ENCODE assay signal across 21 cellular contexts in the genomic region with DNA sequence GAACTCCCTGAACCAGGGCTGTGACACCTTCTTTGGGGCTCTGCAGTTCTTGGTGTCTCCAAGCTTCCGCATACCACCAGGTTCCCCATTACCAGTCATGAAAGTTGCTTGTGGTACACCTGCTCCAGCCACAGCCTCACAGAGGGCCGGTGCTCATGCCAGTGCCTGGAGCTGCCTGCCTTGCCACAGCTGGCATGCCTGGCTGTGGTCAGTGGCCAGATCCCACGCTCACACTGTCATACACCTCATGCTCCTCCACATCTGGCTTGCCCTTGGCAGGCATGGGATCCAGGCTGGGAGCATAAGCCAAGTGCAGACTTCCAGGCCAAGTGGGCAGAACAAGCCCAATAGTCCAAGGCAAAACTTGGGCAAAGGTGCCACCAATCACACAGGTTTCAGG.
"Had no signal": no experiment of that assay in that cellular context is flagged by ENCODE, and none has a peak within 500 bp of the region (broad histone marks: within the 10 kb centered on the region; RNA-seq: fewer than 3 reads in every experiment).

No MANE protein-coding gene starts in this region.

- H3K4me3 ChIP-seq: hepatocyte, left ventricle myocardium inferior, mucosa of descending colon, pancreas, prostate gland, skin epidermis, suprapubic skin, thoracic aorta, tibial artery, upper lobe of right lung had no signal

- H3K4me2 ChIP-seq: hepatocyte had no signal

- H3K27me3 ChIP-seq: hepatocyte, pancreas, suprapubic skin, tibial artery, upper lobe of right lung had no signal

- H3K4me1 ChIP-seq: left ventricle myocardium inferior, pancreas, suprapubic skin, tibial artery, upper lobe of right lung had no signal

- H3K36me3 ChIP-seq: left ventricle myocardium inferior, pancreas, prostate gland, suprapubic skin, thoracic aorta, tibial artery, upper lobe of right lung had no signal

- H3K27ac ChIP-seq: hepatocyte, left ventricle myocardium inferior, pancreas, prostate gland, skin epidermis, suprapubic skin, thoracic aorta, tibial artery, upper lobe of right lung had no signal

- H3K9me3 ChIP-seq: mucosa of descending colon, pancreas, prostate gland, suprapubic skin, thoracic aorta, tibial artery, upper lobe of right lung had no signal

- DNase-seq: islet precursor cell; left ventricle myocardium inferior; midbrain; naive thymus-derived CD4-positive, alpha-beta T cell; nucleus accumbens; retina; right cardiac atrium; stimulated activated CD4-positive, alpha-beta T cell treated with anti-CD3 and anti-CD28 coated beads, Interleukin-4, amount 100 ng/mL, for 24 hours; stimulated activated naive CD4-positive, alpha-beta T cell; tibial artery; trophoblast cell; upper lobe of right lung had no signal

- ATAC-seq: mucosa of descending colon; naive thymus-derived CD4-positive, alpha-beta T cell; natural killer cell treated with Interleukin-12 subunit alpha and Interleukin-12 subunit beta and Interleukin-15 and Interleukin-18, amount 100 ng/mL, for 72 hours; pancreas; right cardiac atrium; stimulated activated effector memory CD8-positive, alpha-beta T cell treated with anti-CD3 and anti-CD28 coated beads, Interleukin-12 subunit alpha, Interleukin-12 subunit beta, amount 100 ng/mL, for 72 hours had no signal

- H2AFZ ChIP-seq: hepatocyte had no signal

- H3K79me2 ChIP-seq: hepatocyte had no signal
